ENCODE assay signal across 9 cellular contexts in genomic region chr4:21862917-21863316, GRCh38.
"Had no signal": no experiment of that assay in that cellular context is flagged by ENCODE, and none has a peak within 500 bp of the region (broad histone marks: within the 10 kb centered on the region; RNA-seq: fewer than 3 reads in every experiment).

No MANE protein-coding gene starts in this region.

- H3K4me2 ChIP-seq: KMS-11 had no signal

- DNase-seq: GM23248, GOT3, H9, HCEC 1CT, Karpas-422, KBM-7 had no signal

- H3K4me3 ChIP-seq: GM23248 had no signal

- H2AFZ ChIP-seq: GM23248 had no signal

- H3K9ac ChIP-seq: GM23248, KMS-11 had no signal

- FAIRE-seq: H54, HTR-8/SVneo had no signal

- H3K27ac ChIP-seq: GM23248, KMS-11 had no signal
